18 cellular contexts compared by ENCODE assay signal in the genomic region with DNA sequence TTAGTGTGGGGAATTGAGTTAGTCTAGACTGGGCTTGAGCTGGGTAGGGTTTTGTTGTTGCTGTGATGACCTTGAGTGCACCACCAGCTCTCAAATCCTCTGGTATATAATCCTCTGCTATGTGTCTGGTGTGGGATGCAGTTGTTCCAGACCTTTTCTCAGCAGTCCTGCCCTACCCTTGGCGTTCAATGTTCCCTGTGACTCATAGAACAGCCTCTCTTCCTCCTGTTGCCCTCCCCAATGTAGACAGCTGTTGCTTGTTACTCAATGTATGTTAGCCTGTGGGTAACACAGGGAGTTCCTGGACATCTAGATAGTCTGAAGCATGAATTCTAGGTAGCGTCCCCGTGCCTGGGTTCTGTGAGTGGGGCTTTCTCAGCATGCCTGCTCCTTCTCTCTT. TPM values are rescaled to one million over a fixed set of nuclear protein-coding genes. Genes with fewer than 3 reads are reported as not detected.
DNase-seq lines count a peak whose midpoint lies in the region; TF ChIP-seq lines count a peak whose summit lies in the region.
"Had no signal": no experiment of that assay in that cellular context is flagged by ENCODE, and none has a peak within 500 bp of the region (broad histone marks: within the 10 kb centered on the region; RNA-seq: fewer than 3 reads in every experiment).

No MANE protein-coding gene starts in this region.

- no peak overlapping the region for H3K4me3 Mint-ChIP-seq in HFFc6
- no peak overlapping the region for H3K4me3 Mint-ChIP-seq in activated naive CD4-positive, alpha-beta T cell treated with anti-CD3 and anti-CD28 coated beads for 36 hours
- H3K4me3 Mint-ChIP-seq: naive B cell had no signal

- H3K36me3 ChIP-seq in effector memory CD4-positive, alpha-beta T cell (ENCODE audit: control insufficient read depth, insufficient read depth, low read length): no peaks in the 10 kb centered on the region
- H3K36me3 ChIP-seq: esophagus squamous epithelium had no signal

- H3K27me3 ChIP-seq in effector memory CD4-positive, alpha-beta T cell (replicated peaks; ENCODE audit: control insufficient read depth, insufficient read depth, low read length, poor library complexity, severe bottlenecking): no peaks in the 10 kb centered on the region
- H3K27me3 ChIP-seq: esophagus squamous epithelium had no signal

- H3K9me3 Mint-ChIP-seq in HFFc6: peaks cover 11% of the 10 kb centered on the region
- H3K9me3 Mint-ChIP-seq in activated naive CD4-positive, alpha-beta T cell treated with anti-CD3 and anti-CD28 coated beads for 36 hours: no peaks in the 10 kb centered on the region

- DNase-seq in AG08395 (ENCODE audit: low spot score) (peak; percentile 48), HFFc6 (peak; percentile 21), amniotic stem cell (lab: John Stamatoyannopoulos, UW) (peak; percentile 17), fibroblast of the conjunctiva (ENCODE audit: low read depth) (peak; percentile 73), RKO (ENCODE audit: low spot score) (no peak)
- no peak for DNase-seq in activated naive CD4-positive, alpha-beta T cell treated with anti-CD3 and anti-CD28 coated beads for 36 hours
- DNase-seq in activated CD4-positive, CD25-positive, alpha-beta regulatory T cell treated with anti-CD3 and anti-CD28 coated beads, Interleukin-2, amount 50 U/mL, for 72 hours: no peak
- no peak for DNase-seq in effector memory CD4-positive, alpha-beta T cell
- DNase-seq: aorta; cortex of kidney; esophagus squamous epithelium; left ventricle myocardium superior; naive B cell; NCI-H2081 treated with DMSO at 0.1 percent for 48 hours; NCI-H748 treated with DMSO at 0.1 percent for 48 hours; stimulated activated CD4-positive, alpha-beta T cell treated with anti-CD3 and anti-CD28 coated beads, Interleukin-12 subunit alpha, Interleukin-12 subunit beta, amount 100 ng/mL, for 4 hours; stimulated activated naive CD4-positive, alpha-beta T cell treated with Interleukin-2 at 50 U/mL for 16 hours had no signal

- TF ChIP-seq CTCF in HFFc6 (IDR thresholded peaks at IDR 0.05): no peak

- intact Hi-C loops in activated naive CD4-positive, alpha-beta T cell treated with anti-CD3 and anti-CD28 coated beads for 36 hours (cut with micrococcal nuclease): no loop called here

- H3K4me1 Mint-ChIP-seq in HFFc6 (ENCODE audit: low read depth): no peaks in the 10 kb centered on the region
- H3K4me1 Mint-ChIP-seq in activated naive CD4-positive, alpha-beta T cell treated with anti-CD3 and anti-CD28 coated beads for 36 hours (ENCODE audit: low read depth): no peaks in the 10 kb centered on the region
- H3K4me1 Mint-ChIP-seq: naive B cell had no signal

- H3K4me3 ChIP-seq in effector memory CD4-positive, alpha-beta T cell (ENCODE audit: insufficient read depth, low read depth, low read length, poor library complexity, severe bottlenecking): no peak overlapping the region
- H3K4me3 ChIP-seq: esophagus squamous epithelium had no signal

- peaks cover 19% of the 10 kb centered on the region for H3K27me3 Mint-ChIP-seq in HFFc6 (ENCODE audit: insufficient read depth)
- H3K27me3 Mint-ChIP-seq in activated naive CD4-positive, alpha-beta T cell treated with anti-CD3 and anti-CD28 coated beads for 36 hours (ENCODE audit: low read depth): peaks cover 1% of the 10 kb centered on the region

- no peak overlapping the region for H3K27ac Mint-ChIP-seq in HFFc6
- H3K27ac Mint-ChIP-seq in activated naive CD4-positive, alpha-beta T cell treated with anti-CD3 and anti-CD28 coated beads for 36 hours: no peak overlapping the region
- H3K27ac Mint-ChIP-seq: naive B cell had no signal

- H3K36me3 Mint-ChIP-seq in HFFc6 (ENCODE audit: low read depth): peaks cover 17% of the 10 kb centered on the region; the same call in 1 of the 2 replicates
- H3K36me3 Mint-ChIP-seq in activated naive CD4-positive, alpha-beta T cell treated with anti-CD3 and anti-CD28 coated beads for 36 hours (ENCODE audit: low read depth): no peaks in the 10 kb centered on the region

- H3K27ac ChIP-seq in effector memory CD4-positive, alpha-beta T cell (ENCODE audit: insufficient read depth, low read length, poor library complexity, severe bottlenecking): no peak overlapping the region
- H3K27ac ChIP-seq: esophagus squamous epithelium had no signal

- no peaks in the 10 kb centered on the region for H3K4me1 ChIP-seq in effector memory CD4-positive, alpha-beta T cell (ENCODE audit: control insufficient read depth, insufficient read depth, low read length, poor library complexity, severe bottlenecking)
- H3K4me1 ChIP-seq: esophagus squamous epithelium had no signal

- CTCF ChIA-PET in activated naive CD4-positive, alpha-beta T cell treated with anti-CD3 and anti-CD28 coated beads for 36 hours (lab: Charles Lee): no interaction called here

- no peaks in the 10 kb centered on the region for H3K9me3 ChIP-seq in effector memory CD4-positive, alpha-beta T cell (ENCODE audit: control insufficient read depth, low read length)
- H3K9me3 ChIP-seq: esophagus squamous epithelium had no signal

RNA-seq across cellular contexts. Expression of a gene that starts 19.8 kb away (rescaled TPM):
- under 1 TPM; 0.54 to 0.96 (median 0.80) TPM for total RNA-seq in HFFc6 (2021; fragmentation: NEBNext Ultra II Directional; extraction: Animal tissue kit (Norgen Biotek cat#: 25700))
- under 1 TPM; 0.72 to 0.94 TPM for total RNA-seq in activated naive CD4-positive, alpha-beta T cell treated with anti-CD3 and anti-CD28 coated beads for 36 hours
- total RNA-seq: aorta, left ventricle myocardium superior had no signal

RNA-seq across cellular contexts. Expression of a gene that starts 25.1 kb away (rescaled TPM):
- total RNA-seq in HFFc6 (2021; fragmentation: NEBNext Ultra II Directional; extraction: Animal tissue kit (Norgen Biotek cat#: 25700)): not detected
- total RNA-seq in activated naive CD4-positive, alpha-beta T cell treated with anti-CD3 and anti-CD28 coated beads for 36 hours: under 1 TPM in 1 of 2 experiments, not detected in 1; 0.74 TPM
- total RNA-seq: left ventricle myocardium superior, ureter had no signal

RNA-seq across cellular contexts. Expression of a gene that starts 28.4 kb away (rescaled TPM):
- 10 to 100 TPM; 10.8 to 14.2 (median 11.4) TPM for total RNA-seq in HFFc6 (2021; fragmentation: NEBNext Ultra II Directional; extraction: Animal tissue kit (Norgen Biotek cat#: 25700))
- 10 to 100 TPM; 15.6 to 16.3 TPM for total RNA-seq in activated naive CD4-positive, alpha-beta T cell treated with anti-CD3 and anti-CD28 coated beads for 36 hours

Comparison
In these comparisons a context has a peak if more than half of its experiments do, and no peak if none do; other contexts are left out.
1. DNase-seq: peak in AG08395 (single experiment), HFFc6 (single experiment), amniotic stem cell (single experiment) and fibroblast of the conjunctiva (single experiment); none in RKO (single experiment), activated naive CD4-positive, alpha-beta T cell treated with anti-CD3 and anti-CD28 coated beads for 36 hours (single experiment), activated CD4-positive, CD25-positive, alpha-beta regulatory T cell treated with anti-CD3 and anti-CD28 coated beads, Interleukin-2, amount 50 U/mL, for 72 hours (single experiment) and effector memory CD4-positive, alpha-beta T cell (0 of 3).